35 cellular contexts compared by ENCODE assay signal in the genomic region with DNA sequence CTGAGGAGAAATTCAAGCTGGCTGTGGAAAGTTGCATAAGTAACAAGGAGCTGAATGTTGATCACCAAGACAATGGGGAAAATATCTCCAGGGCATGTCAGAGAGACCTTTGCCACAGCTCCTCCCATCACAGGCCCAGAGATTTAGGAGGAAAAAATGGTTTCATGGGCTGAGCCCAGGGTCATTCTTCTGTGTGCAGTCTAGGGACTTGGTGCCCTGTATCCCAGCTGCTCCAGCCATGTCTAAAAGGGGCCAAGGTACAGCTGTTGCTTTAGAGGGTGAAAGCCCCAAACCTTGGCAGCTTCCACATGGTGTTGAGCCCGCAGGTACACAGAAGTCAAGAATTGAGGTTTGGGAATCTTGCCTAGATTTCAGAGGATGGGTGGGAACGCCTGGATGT.
"Had no signal": no experiment of that assay in that cellular context is flagged by ENCODE, and none has a peak within 500 bp of the region (broad histone marks: within the 10 kb centered on the region; RNA-seq: fewer than 3 reads in every experiment).

No MANE protein-coding gene starts in this region.

- H3K36me3 ChIP-seq: MG63 had no signal

- H3K9ac ChIP-seq: KMS-11 had no signal

- H3K4me3 ChIP-seq: MG63 had no signal

- H3K4me2 ChIP-seq: KMS-11 had no signal

- H3K27me3 ChIP-seq: MG63 had no signal

- H3K9me3 ChIP-seq: MG63 had no signal

- DNase-seq: Kasumi-1, MG63, MM.1S, MV-4-11, NCI-H1048, NCI-H1092, NCI-H1092 treated with DMSO at 0.1 percent for 48 hours, NCI-H1105, NCI-H1105 treated with DMSO at 0.1 percent for 48 hours, NCI-H1417 treated with DMSO at 0.1 percent for 48 hours, NCI-H1436, NCI-H1436 treated with DMSO at 0.1 percent for 48 hours, NCI-H146, NCI-H1694, NCI-H1694 treated with DMSO at 0.1 percent for 48 hours, NCI-H187, NCI-H187 treated with DMSO at 0.1 percent for 48 hours, NCI-H1930, NCI-H2029, NCI-H2029 treated with DMSO at 0.1 percent for 48 hours, NCI-H2081, NCI-H2081 treated with DMSO at 0.1 percent for 48 hours, NCI-H2107, NCI-H2171, NCI-H2171 treated with DMSO at 0.1 percent for 48 hours, NCI-H2227 treated with DMSO at 0.1 percent for 48 hours, NCI-H226, NCI-H345, NCI-H446, NCI-H446 treated with DMSO at 0.1 percent for 48 hours, NCI-H510A, NCI-H510A treated with DMSO at 0.1 percent for 48 hours, NCI-H524, NCI-H524 treated with DMSO at 0.1 percent for 48 hours had no signal

- H3K27ac ChIP-seq: KMS-11 had no signal
